ENCODE assay signal across 4 cellular contexts in genomic region chr1:198588845-198589244, GRCh38.
"Had no signal": no experiment of that assay in that cellular context is flagged by ENCODE, and none has a peak within 500 bp of the region (broad histone marks: within the 10 kb centered on the region; RNA-seq: fewer than 3 reads in every experiment).

No MANE protein-coding gene starts in this region.

- DNase-seq: GDM1, GF-D8 had no signal

- FAIRE-seq: G401.6, GM19239 had no signal
